Comparison of ENCODE assay signal across 1 cellular context in the genomic region with DNA sequence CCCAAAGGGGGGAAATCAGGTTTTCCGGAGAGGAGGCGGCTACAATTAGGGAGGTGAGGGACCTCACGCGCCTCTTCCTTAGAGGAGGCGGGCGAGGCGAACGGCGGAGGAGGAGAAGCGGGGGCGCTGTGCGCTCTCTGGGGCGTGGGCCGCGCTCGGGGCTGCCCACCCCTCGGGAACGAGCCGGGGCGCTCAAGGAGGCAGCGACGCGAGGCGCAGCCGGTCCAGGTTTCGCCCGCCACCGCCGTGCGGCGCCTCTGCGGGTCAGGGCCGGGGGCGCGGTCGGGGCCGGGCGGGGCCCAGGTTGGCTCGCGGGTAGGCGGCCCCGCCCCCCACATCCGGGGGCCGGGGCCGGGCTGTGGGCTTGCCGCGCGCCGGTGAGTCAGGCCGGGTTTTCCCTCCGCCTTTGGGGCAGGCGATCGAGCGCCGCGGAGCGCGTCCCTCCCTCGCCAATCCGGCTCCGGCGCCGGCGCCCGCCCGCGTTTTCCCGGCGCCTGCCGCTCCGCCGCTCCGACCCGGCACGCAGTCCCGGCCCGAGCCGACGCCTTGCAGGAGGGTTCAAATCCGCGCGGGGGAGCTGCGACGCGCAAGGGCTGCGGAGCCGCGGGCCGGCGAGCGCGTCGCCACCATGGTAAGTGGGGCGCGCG.
A peak's percentile ranks its signal among the peaks of the same experiment; 100 is the strongest.
TF ChIP-seq lines count a peak whose summit lies in the region.

A gene with protein sequence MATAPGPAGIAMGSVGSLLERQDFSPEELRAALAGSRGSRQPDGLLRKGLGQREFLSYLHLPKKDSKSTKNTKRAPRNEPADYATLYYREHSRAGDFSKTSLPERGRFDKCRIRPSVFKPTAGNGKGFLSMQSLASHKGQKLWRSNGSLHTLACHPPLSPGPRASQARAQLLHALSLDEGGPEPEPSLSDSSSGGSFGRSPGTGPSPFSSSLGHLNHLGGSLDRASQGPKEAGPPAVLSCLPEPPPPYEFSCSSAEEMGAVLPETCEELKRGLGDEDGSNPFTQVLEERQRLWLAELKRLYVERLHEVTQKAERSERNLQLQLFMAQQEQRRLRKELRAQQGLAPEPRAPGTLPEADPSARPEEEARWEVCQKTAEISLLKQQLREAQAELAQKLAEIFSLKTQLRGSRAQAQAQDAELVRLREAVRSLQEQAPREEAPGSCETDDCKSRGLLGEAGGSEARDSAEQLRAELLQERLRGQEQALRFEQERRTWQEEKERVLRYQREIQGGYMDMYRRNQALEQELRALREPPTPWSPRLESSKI (plus strand): TSS at position 392 of the 647 bp plus-strand sequence. CDS start 6,052 bp downstream, outside the sequence.

TF ChIP-seq in K562, 482 proteins besides CTCF, POLR2A, EP300 and RAD21 (continued from another document and continues in another):
- TF ChIP-seq, protein P1, sequence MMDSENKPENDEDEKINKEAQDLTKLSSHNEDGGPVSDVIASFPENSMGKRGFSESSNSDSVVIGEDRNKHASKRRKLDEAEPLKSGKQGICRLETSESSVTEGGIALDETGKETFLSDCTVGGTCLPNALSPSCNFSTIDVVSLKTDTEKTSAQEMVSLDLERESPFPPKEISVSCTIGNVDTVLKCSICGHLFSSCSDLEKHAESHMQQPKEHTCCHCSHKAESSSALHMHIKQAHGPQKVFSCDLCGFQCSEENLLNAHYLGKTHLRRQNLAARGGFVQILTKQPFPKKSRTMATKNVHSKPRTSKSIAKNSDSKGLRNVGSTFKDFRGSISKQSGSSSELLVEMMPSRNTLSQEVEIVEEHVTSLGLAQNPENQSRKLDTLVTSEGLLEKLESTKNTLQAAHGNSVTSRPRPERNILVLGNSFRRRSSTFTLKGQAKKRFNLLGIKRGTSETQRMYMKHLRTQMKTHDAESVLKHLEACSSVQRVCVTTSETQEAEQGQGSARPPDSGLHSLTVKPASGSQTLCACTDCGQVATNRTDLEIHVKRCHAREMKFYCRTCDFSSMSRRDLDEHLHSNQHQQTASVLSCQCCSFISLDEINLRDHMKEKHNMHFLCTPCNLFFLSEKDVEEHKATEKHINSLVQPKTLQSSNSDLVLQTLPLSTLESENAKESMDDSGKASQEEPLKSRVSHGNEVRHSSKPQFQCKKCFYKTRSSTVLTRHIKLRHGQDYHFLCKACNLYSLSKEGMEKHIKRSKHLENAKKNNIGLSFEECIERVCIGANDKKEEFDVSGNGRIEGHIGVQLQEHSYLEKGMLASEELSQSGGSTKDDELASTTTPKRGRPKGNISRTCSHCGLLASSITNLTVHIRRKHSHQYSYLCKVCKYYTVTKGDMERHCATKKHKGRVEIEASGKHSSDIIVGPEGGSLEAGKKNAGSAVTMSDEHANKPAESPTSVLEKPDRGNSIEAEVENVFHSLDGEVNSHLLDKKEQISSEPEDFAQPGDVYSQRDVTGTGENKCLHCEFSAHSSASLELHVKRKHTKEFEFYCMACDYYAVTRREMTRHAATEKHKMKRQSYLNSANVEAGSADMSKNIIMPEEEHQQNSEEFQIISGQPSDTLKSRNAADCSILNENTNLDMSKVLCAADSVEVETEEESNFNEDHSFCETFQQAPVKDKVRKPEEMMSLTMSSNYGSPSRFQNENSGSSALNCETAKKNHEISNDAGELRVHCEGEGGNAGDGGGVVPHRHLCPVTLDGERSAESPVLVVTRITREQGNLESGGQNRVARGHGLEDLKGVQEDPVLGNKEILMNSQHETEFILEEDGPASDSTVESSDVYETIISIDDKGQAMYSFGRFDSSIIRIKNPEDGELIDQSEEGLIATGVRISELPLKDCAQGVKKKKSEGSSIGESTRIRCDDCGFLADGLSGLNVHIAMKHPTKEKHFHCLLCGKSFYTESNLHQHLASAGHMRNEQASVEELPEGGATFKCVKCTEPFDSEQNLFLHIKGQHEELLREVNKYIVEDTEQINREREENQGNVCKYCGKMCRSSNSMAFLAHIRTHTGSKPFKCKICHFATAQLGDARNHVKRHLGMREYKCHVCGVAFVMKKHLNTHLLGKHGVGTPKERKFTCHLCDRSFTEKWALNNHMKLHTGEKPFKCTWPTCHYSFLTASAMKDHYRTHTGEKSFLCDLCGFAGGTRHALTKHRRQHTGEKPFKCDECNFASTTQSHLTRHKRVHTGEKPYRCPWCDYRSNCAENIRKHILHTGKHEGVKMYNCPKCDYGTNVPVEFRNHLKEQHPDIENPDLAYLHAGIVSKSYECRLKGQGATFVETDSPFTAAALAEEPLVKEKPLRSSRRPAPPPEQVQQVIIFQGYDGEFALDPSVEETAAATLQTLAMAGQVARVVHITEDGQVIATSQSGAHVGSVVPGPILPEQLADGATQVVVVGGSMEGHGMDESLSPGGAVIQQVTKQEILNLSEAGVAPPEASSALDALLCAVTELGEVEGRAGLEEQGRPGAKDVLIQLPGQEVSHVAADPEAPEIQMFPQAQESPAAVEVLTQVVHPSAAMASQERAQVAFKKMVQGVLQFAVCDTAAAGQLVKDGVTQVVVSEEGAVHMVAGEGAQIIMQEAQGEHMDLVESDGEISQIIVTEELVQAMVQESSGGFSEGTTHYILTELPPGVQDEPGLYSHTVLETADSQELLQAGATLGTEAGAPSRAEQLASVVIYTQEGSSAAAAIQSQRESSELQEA (IDR thresholded peaks at IDR 0.05; ENCODE audit: low read depth): no peak
- TF ChIP-seq, protein P2, sequence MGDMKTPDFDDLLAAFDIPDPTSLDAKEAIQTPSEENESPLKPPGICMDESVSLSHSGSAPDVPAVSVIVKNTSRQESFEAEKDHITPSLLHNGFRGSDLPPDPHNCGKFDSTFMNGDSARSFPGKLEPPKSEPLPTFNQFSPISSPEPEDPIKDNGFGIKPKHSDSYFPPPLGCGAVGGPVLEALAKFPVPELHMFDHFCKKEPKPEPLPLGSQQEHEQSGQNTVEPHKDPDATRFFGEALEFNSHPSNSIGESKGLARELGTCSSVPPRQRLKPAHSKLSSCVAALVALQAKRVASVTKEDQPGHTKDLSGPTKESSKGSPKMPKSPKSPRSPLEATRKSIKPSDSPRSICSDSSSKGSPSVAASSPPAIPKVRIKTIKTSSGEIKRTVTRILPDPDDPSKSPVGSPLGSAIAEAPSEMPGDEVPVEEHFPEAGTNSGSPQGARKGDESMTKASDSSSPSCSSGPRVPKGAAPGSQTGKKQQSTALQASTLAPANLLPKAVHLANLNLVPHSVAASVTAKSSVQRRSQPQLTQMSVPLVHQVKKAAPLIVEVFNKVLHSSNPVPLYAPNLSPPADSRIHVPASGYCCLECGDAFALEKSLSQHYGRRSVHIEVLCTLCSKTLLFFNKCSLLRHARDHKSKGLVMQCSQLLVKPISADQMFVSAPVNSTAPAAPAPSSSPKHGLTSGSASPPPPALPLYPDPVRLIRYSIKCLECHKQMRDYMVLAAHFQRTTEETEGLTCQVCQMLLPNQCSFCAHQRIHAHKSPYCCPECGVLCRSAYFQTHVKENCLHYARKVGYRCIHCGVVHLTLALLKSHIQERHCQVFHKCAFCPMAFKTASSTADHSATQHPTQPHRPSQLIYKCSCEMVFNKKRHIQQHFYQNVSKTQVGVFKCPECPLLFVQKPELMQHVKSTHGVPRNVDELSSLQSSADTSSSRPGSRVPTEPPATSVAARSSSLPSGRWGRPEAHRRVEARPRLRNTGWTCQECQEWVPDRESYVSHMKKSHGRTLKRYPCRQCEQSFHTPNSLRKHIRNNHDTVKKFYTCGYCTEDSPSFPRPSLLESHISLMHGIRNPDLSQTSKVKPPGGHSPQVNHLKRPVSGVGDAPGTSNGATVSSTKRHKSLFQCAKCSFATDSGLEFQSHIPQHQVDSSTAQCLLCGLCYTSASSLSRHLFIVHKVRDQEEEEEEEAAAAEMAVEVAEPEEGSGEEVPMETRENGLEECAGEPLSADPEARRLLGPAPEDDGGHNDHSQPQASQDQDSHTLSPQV (IDR thresholded peaks at IDR 0.05): peak; percentile 62; the same call in 1 of the 2 replicates
- TF ChIP-seq ZNF431 (CRISPR knock-in tag; IDR thresholded peaks at IDR 0.05) (no peak; the same call in 1 of the 2 replicates), ZNF232 (CRISPR knock-in tag; IDR thresholded peaks at IDR 0.05) (no peak), JUNB (CRISPR knock-in tag; conservative IDR thresholded peaks at IDR 0.05) (no peak), CREM (IDR thresholded peaks at IDR 0.05; ENCODE audit: low read depth) (peak; percentile 60; the same call in 1 of the 2 replicates), MTF1 (CRISPR knock-in tag; IDR thresholded peaks at IDR 0.05; ENCODE audit: borderline replicate concordance) (no peak), HDAC6 (IDR thresholded peaks at IDR 0.05; ENCODE audit: low read depth, low read length) (no peak), CBX5 (IDR thresholded peaks at IDR 0.05; ENCODE audit: borderline replicate concordance, low read depth) (no peak), ARHGAP35 (IDR thresholded peaks at IDR 0.05; ENCODE audit: partially characterized antibody) (no peak), ZNF699 (CRISPR knock-in tag; IDR thresholded peaks at IDR 0.05; ENCODE audit: insufficient replicate concordance) (no peak), E2F3 (CRISPR knock-in tag; IDR thresholded peaks at IDR 0.05) (no peak), ZNF239 (CRISPR knock-in tag; IDR thresholded peaks at IDR 0.05) (no peak), TEAD1 (CRISPR knock-in tag; IDR thresholded peaks at IDR 0.05) (peak in 1 of 2 experiments; percentile 63; a peak in 1 of 4 replicates), KAT7 (CRISPR knock-in tag; IDR thresholded peaks at IDR 0.05; ENCODE audit: borderline replicate concordance) (peak; percentile 12; the same call in 1 of the 2 replicates), SIRT6 (IDR thresholded peaks at IDR 0.05; ENCODE audit: low read depth, low read length) (no peak)
- TF ChIP-seq, protein P3, sequence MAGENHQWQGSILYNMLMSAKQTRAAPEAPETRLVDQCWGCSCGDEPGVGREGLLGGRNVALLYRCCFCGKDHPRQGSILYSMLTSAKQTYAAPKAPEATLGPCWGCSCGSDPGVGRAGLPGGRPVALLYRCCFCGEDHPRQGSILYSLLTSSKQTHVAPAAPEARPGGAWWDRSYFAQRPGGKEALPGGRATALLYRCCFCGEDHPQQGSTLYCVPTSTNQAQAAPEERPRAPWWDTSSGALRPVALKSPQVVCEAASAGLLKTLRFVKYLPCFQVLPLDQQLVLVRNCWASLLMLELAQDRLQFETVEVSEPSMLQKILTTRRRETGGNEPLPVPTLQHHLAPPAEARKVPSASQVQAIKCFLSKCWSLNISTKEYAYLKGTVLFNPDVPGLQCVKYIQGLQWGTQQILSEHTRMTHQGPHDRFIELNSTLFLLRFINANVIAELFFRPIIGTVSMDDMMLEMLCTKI (IDR thresholded peaks at IDR 0.05; ENCODE audit: partially characterized antibody): no peak
- TF ChIP-seq, protein P4, sequence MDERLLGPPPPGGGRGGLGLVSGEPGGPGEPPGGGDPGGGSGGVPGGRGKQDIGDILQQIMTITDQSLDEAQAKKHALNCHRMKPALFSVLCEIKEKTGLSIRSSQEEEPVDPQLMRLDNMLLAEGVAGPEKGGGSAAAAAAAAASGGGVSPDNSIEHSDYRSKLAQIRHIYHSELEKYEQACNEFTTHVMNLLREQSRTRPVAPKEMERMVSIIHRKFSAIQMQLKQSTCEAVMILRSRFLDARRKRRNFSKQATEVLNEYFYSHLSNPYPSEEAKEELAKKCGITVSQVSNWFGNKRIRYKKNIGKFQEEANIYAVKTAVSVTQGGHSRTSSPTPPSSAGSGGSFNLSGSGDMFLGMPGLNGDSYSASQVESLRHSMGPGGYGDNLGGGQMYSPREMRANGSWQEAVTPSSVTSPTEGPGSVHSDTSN (CRISPR knock-in tag; IDR thresholded peaks at IDR 0.05; ENCODE audit: low read depth): no peak
- TF ChIP-seq, protein P4 (tag; conservative IDR thresholded peaks at IDR 0.05; ENCODE audit: low read depth): no peak
- TF ChIP-seq, protein P5, sequence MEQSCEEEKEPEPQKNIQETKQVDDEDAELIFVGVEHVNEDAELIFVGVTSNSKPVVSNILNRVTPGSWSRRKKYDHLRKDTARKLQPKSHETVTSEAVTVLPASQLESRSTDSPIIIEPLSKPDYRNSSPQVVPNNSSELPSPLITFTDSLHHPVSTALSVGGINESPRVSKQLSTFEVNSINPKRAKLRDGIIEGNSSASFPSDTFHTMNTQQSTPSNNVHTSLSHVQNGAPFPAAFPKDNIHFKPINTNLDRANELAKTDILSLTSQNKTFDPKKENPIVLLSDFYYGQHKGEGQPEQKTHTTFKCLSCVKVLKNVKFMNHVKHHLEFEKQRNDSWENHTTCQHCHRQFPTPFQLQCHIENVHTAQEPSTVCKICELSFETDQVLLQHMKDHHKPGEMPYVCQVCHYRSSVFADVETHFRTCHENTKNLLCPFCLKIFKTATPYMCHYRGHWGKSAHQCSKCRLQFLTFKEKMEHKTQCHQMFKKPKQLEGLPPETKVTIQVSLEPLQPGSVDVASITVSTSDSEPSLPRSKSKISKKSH (CRISPR knock-in tag; IDR thresholded peaks at IDR 0.05): no peak
- TF ChIP-seq, protein P6, sequence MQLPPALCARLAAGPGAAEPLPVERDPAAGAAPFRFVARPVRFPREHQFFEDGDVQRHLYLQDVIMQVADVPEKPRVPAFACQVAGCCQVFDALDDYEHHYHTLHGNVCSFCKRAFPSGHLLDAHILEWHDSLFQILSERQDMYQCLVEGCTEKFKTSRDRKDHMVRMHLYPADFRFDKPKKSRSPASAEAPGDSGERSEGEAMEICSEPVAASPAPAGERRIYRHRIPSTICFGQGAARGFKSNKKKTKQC (CRISPR knock-in tag; IDR thresholded peaks at IDR 0.05): no peak
- TF ChIP-seq, protein P7, sequence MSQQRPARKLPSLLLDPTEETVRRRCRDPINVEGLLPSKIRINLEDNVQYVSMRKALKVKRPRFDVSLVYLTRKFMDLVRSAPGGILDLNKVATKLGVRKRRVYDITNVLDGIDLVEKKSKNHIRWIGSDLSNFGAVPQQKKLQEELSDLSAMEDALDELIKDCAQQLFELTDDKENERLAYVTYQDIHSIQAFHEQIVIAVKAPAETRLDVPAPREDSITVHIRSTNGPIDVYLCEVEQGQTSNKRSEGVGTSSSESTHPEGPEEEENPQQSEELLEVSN (IDR thresholded peaks at IDR 0.05; ENCODE audit: borderline replicate concordance in 1 of 2, extremely low read depth in 1 of 2, insufficient read depth in 1 of 2, insufficient read length in 1 of 2, low read depth in 1 of 2, low read length in 1 of 2, poor library complexity in 1 of 2, severe bottlenecking in 1 of 2): peak; percentile 86 to 98
- TF ChIP-seq, protein P8, sequence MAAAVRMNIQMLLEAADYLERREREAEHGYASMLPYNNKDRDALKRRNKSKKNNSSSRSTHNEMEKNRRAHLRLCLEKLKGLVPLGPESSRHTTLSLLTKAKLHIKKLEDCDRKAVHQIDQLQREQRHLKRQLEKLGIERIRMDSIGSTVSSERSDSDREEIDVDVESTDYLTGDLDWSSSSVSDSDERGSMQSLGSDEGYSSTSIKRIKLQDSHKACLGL (CRISPR knock-in tag; IDR thresholded peaks at IDR 0.05; ENCODE audit: borderline replicate concordance, poor library complexity, severe bottlenecking): no peak
